ENCODE assay signal across 11 cellular contexts in genomic region chr19:10007811-10008211, GRCh38. TPM values are rescaled to one million over a fixed set of nuclear protein-coding genes. Genes with fewer than 3 reads are reported as not detected.
A peak's percentile ranks its signal among the peaks of the same experiment; 100 is the strongest.
DNase-seq lines count a peak whose midpoint lies in the region; TF ChIP-seq lines count a peak whose summit lies in the region.
"Had no signal": no experiment of that assay in that cellular context is flagged by ENCODE, and none has a peak within 500 bp of the region (broad histone marks: within the 10 kb centered on the region; RNA-seq: fewer than 3 reads in every experiment).

No MANE protein-coding gene starts in this region.

- H3K36me3 Mint-ChIP-seq in brain: no peaks in the 10 kb centered on the region
- peaks cover 2% of the 10 kb centered on the region for H3K36me3 Mint-ChIP-seq in activated naive CD8-positive, alpha-beta T cell treated with anti-CD3 and anti-CD28 coated beads for 36 hours

- DNase-seq in ELF-1 (ENCODE audit: low read depth, low spot score) (peak; percentile 20), hepatocyte (ENCODE audit: low spot score) (no peak), smooth muscle cell (lab: John Stamatoyannopoulos, UW; ENCODE audit: unreplicated experiment) (no peak), activated T-cell treated with anti-CD3 and anti-CD28 coated beads for 4 hours (no peak), NK-92 (lab: John Stamatoyannopoulos, UW; ENCODE audit: unreplicated experiment) (no peak), NOMO-1 (lab: John Stamatoyannopoulos, UW; ENCODE audit: unreplicated experiment in 2 of 2) (no peak)
- DNase-seq in activated naive CD8-positive, alpha-beta T cell treated with anti-CD3 and anti-CD28 coated beads for 36 hours: no peak
- DNase-seq: activated T-cell treated with anti-CD3 and anti-CD28 coated beads, Interleukin-2, amount 50 U/mL, for 72 hours; NK-92 treated with Interleukin-12 subunit alpha and Interleukin-12 subunit beta, amount 100 ng/mL, for 24 hours had no signal

- H3K9me3 ChIP-seq in hepatocyte (ENCODE audit: low read depth) (no peaks in the 10 kb centered on the region), smooth muscle cell (replicated peaks; ENCODE audit: low read depth) (no peaks in the 10 kb centered on the region)

- H3K9me3 Mint-ChIP-seq in brain: peaks cover 0 to 17% (median 4%) of the 10 kb centered on the region in 5 experiments
- no peaks in the 10 kb centered on the region for H3K9me3 Mint-ChIP-seq in activated naive CD8-positive, alpha-beta T cell treated with anti-CD3 and anti-CD28 coated beads for 36 hours
- H3K9me3 Mint-ChIP-seq: activated T-cell treated with anti-CD3 and anti-CD28 coated beads, Interleukin-2, amount 50 U/mL, for 72 hours had no signal

- no peak overlapping the region for H3K4me3 ChIP-seq in hepatocyte
- no peak overlapping the region for H3K4me3 ChIP-seq in smooth muscle cell

- H3K27ac ChIP-seq in hepatocyte (peak overlapping the region; percentile 28), smooth muscle cell (ENCODE audit: low read depth) (peak overlapping the region; percentile 83)

- H3K36me3 ChIP-seq in hepatocyte (replicated peaks; ENCODE audit: insufficient read depth, low read depth): no peaks in the 10 kb centered on the region
- H3K36me3 ChIP-seq in smooth muscle cell (ENCODE audit: low read depth): no peaks in the 10 kb centered on the region

- H3F3A ChIP-seq in smooth muscle cell (ENCODE audit: low read depth): peaks cover 16% of the 10 kb centered on the region

- peaks cover 71% of the 10 kb centered on the region for H3K27me3 Mint-ChIP-seq in brain
- H3K27me3 Mint-ChIP-seq in activated naive CD8-positive, alpha-beta T cell treated with anti-CD3 and anti-CD28 coated beads for 36 hours: peaks cover 68% of the 10 kb centered on the region

- peak overlapping the region; percentile 26 for H3K9ac ChIP-seq in smooth muscle cell (ENCODE audit: low read depth)

- TF ChIP-seq CTCF in brain (conservative IDR thresholded peaks at IDR 0.05) (no peak), hepatocyte (IDR thresholded peaks at IDR 0.05; ENCODE audit: poor library complexity) (no peak), smooth muscle cell (IDR thresholded peaks at IDR 0.05; ENCODE audit: borderline replicate concordance, insufficient read depth, poor library complexity, severe bottlenecking) (no peak)

- H2AFZ ChIP-seq in hepatocyte: no peak overlapping the region
- no peak overlapping the region for H2AFZ ChIP-seq in smooth muscle cell (ENCODE audit: low read depth)

- 32% methylated on average over 4 of the region's 6 CpGs for WGBS in hepatocyte (ENCODE audit: low lambda C conversion rate, missing lambda C conversion rate)
- 26% methylated on average over 5 of the region's 6 CpGs for WGBS in smooth muscle cell (ENCODE audit: low lambda C conversion rate)

- H3K4me3 Mint-ChIP-seq in brain: peak overlapping the region in 3 of 5 experiments; percentile 26 to 53 (median 39)
- no peak overlapping the region for H3K4me3 Mint-ChIP-seq in activated naive CD8-positive, alpha-beta T cell treated with anti-CD3 and anti-CD28 coated beads for 36 hours

- no peaks in the 10 kb centered on the region for H4K20me1 ChIP-seq in hepatocyte (ENCODE audit: insufficient read depth, poor library complexity, severe bottlenecking)
- no peaks in the 10 kb centered on the region for H4K20me1 ChIP-seq in smooth muscle cell (ENCODE audit: low read depth)

- H3K9me2 ChIP-seq in hepatocyte (replicated peaks; ENCODE audit: insufficient read depth): no peaks in the 10 kb centered on the region

- H3K79me2 ChIP-seq in hepatocyte (no peaks in the 10 kb centered on the region), smooth muscle cell (ENCODE audit: low read depth) (no peaks in the 10 kb centered on the region)

- H3K27ac Mint-ChIP-seq in brain: peak overlapping the region in 2 of 5 experiments; percentile 71 to 78
- H3K27ac Mint-ChIP-seq in activated naive CD8-positive, alpha-beta T cell treated with anti-CD3 and anti-CD28 coated beads for 36 hours: no peak overlapping the region
- H3K27ac Mint-ChIP-seq: activated T-cell treated with anti-CD3 and anti-CD28 coated beads, Interleukin-2, amount 50 U/mL, for 72 hours had no signal

- H3K4me1 ChIP-seq in hepatocyte (ENCODE audit: insufficient read depth) (peaks cover 16% of the 10 kb centered on the region), smooth muscle cell (ENCODE audit: low read depth) (peaks cover 3% of the 10 kb centered on the region)

- no peak overlapping the region for H3K4me2 ChIP-seq in hepatocyte
- peak overlapping the region; percentile 75 for H3K4me2 ChIP-seq in smooth muscle cell

- H3K27me3 ChIP-seq in hepatocyte: peaks cover 35% of the 10 kb centered on the region
- peaks cover 21% of the 10 kb centered on the region for H3K27me3 ChIP-seq in smooth muscle cell (ENCODE audit: low read depth)

- H3K4me1 Mint-ChIP-seq in brain: peaks cover 38% of the 10 kb centered on the region
- peaks cover 14% of the 10 kb centered on the region for H3K4me1 Mint-ChIP-seq in activated naive CD8-positive, alpha-beta T cell treated with anti-CD3 and anti-CD28 coated beads for 36 hours

RNA-seq across cellular contexts. Expression of gene COL5A3, which starts 2.5 kb away (rescaled TPM):
- polyA plus RNA-seq in brain (ENCODE audit: insufficient read depth, low read depth, low replicate concordance): 5.9 TPM
- total RNA-seq in hepatocyte: 1.9 and 2.0 TPM in 2 replicates
- polyA plus RNA-seq in hepatocyte: 0.78 and 2.1 TPM in 2 replicates
- total RNA-seq in smooth muscle cell: 11.2 and 12.8 TPM in 2 replicates
- polyA plus RNA-seq in smooth muscle cell: 8.2 and 14.4 TPM in 2 replicates
- total RNA-seq in activated naive CD8-positive, alpha-beta T cell treated with anti-CD3 and anti-CD28 coated beads for 36 hours: under 1 TPM in 1 of 2 experiments, not detected in 1; 0.04 TPM
- total RNA-seq: pulmonary artery endothelial cell had no signal

RNA-seq across cellular contexts. Expression of gene RDH8, which starts 5.5 kb away (rescaled TPM):
- polyA plus RNA-seq in brain (ENCODE audit: insufficient read depth, low read depth, low replicate concordance): not detected
- total RNA-seq in hepatocyte: not detected in 2 replicates
- not detected in 2 replicates for polyA plus RNA-seq in hepatocyte
- not detected in 2 replicates for total RNA-seq in smooth muscle cell
- polyA plus RNA-seq in smooth muscle cell: not detected in 2 replicates
- not detected for total RNA-seq in activated naive CD8-positive, alpha-beta T cell treated with anti-CD3 and anti-CD28 coated beads for 36 hours
- total RNA-seq: activated T-cell treated with anti-CD3 and anti-CD28 coated beads, Interleukin-2, amount 50 U/mL, for 72 hours; pulmonary artery endothelial cell had no signal
